ENCODE assay signal across 19 cellular contexts in the genomic region with DNA sequence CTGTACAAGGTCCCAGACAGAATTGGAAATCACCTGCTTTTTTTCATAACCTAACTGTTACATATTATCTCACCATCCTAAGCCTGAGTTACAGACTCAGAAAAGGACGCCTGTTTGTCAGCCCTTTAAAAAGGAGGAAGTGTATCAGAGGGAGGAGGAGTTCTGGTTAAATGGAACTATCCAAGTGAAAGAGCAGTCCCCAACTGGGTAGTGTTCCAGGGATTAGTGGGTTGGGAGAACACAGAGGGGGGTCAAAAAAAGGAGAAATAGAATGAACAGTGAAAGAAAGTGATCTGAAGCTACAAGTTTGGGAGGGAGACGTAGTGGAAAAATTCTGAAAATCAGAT. TPM values are rescaled to one million over a fixed set of nuclear protein-coding genes. Genes with fewer than 3 reads are reported as not detected.
DNase-seq lines count a peak whose midpoint lies in the region; ATAC-seq and TF ChIP-seq lines count a peak whose summit lies in the region.
"Had no signal": no experiment of that assay in that cellular context is flagged by ENCODE, and none has a peak within 500 bp of the region (broad histone marks: within the 10 kb centered on the region; RNA-seq: fewer than 3 reads in every experiment).

No MANE protein-coding gene starts in this region.

- no peak for DNase-seq in MCF 10A (ENCODE audit: unreplicated experiment)
- DNase-seq in mammary epithelial cell, result no peak
- DNase-seq in astrocyte of the hippocampus (ENCODE audit: low read depth, low spot score), result peak; percentile 35
- peak; percentile 73 for DNase-seq in superior temporal gyrus (ENCODE audit: extremely low spot score)
- DNase-seq in activated CD8-positive, alpha-beta memory T cell treated with anti-CD3 and anti-CD28 coated beads, Interleukin-2, amount 10 ng/mL, durations not matched to agents 7 days and 5 days, result no peak
- no peak for DNase-seq in NCI-H82 (lab: John Stamatoyannopoulos, UW)
- DNase-seq: activated CD4-positive, alpha-beta T cell treated with anti-CD3 and anti-CD28 coated beads, Interleukin-2, amount 10 ng/mL, durations not matched to agents 7 days and 5 days; activated CD8-positive, alpha-beta memory T cell treated with anti-CD3 and anti-CD28 coated beads, Interleukin-2, amount 50 U/mL, for 48 hours; activated effector memory CD4-positive, alpha-beta T cell treated with Interleukin-2 at 50 U/mL for 16 hours; COR-L47; effector memory CD4-positive, alpha-beta T cell; mucosa of descending colon; NCI-H1417 treated with DMSO at 0.1 percent for 48 hours; NCI-H526 treated with DMSO at 0.1 percent for 48 hours; uterus had no signal

- peak overlapping the region; percentile 63 for H3K27ac Mint-ChIP-seq in MCF 10A (ENCODE audit: low read depth, unreplicated experiment)
- no peak overlapping the region for H3K27ac Mint-ChIP-seq in activated CD8-positive, alpha-beta memory T cell treated with anti-CD3 and anti-CD28 coated beads, Interleukin-2, amount 10 ng/mL, durations not matched to agents 7 days and 5 days
- H3K27ac Mint-ChIP-seq: activated CD4-positive, alpha-beta T cell treated with anti-CD3 and anti-CD28 coated beads, Interleukin-2, amount 10 ng/mL, durations not matched to agents 7 days and 5 days had no signal

- no peaks in the 10 kb centered on the region for H3K9me3 Mint-ChIP-seq in MCF 10A (ENCODE audit: unreplicated experiment)
- H3K9me3 Mint-ChIP-seq in activated CD8-positive, alpha-beta memory T cell treated with anti-CD3 and anti-CD28 coated beads, Interleukin-2, amount 10 ng/mL, durations not matched to agents 7 days and 5 days (ENCODE audit: low read depth), result no peaks in the 10 kb centered on the region
- H3K9me3 Mint-ChIP-seq: activated CD4-positive, alpha-beta T cell treated with anti-CD3 and anti-CD28 coated beads, Interleukin-2, amount 10 ng/mL, durations not matched to agents 7 days and 5 days had no signal

- dilution Hi-C loops in mammary epithelial cell (cut with HindIII; ENCODE audit: low sequenced_read_pairs), result no loop called here

- ATAC-seq in activated CD8-positive, alpha-beta memory T cell treated with anti-CD3 and anti-CD28 coated beads, Interleukin-2, amount 10 ng/mL, durations not matched to agents 7 days and 5 days, result no peak
- ATAC-seq in GM18873 (IDR thresholded peaks at IDR 0.05; ENCODE audit: low FRiP score, unreplicated experiment), result no peak
- ATAC-seq: HCT116, left lobe of liver, mucosa of descending colon had no signal

- no peaks in the 10 kb centered on the region for H3K27me3 ChIP-seq in mammary epithelial cell (ENCODE audit: insufficient read depth, low read length)
- no peaks in the 10 kb centered on the region for H3K27me3 ChIP-seq in layer of hippocampus (ENCODE audit: control insufficient read depth, insufficient read depth, low read length)
- H3K27me3 ChIP-seq: uterus had no signal

- H3K4me3 Mint-ChIP-seq in MCF 10A (ENCODE audit: unreplicated experiment), result no peak overlapping the region
- H3K4me3 Mint-ChIP-seq in activated CD8-positive, alpha-beta memory T cell treated with anti-CD3 and anti-CD28 coated beads, Interleukin-2, amount 10 ng/mL, durations not matched to agents 7 days and 5 days, result no peak overlapping the region
- H3K4me3 Mint-ChIP-seq: activated CD4-positive, alpha-beta T cell treated with anti-CD3 and anti-CD28 coated beads, Interleukin-2, amount 10 ng/mL, durations not matched to agents 7 days and 5 days had no signal

- BruUV-seq in MCF 10A (replicated peaks; lab: Mats Ljungman, UMichigan) (no TSS peak), mammary epithelial cell (replicated peaks; lab: Mats Ljungman, UMichigan) (no TSS peak)

- H3K79me2 ChIP-seq in mammary epithelial cell (ENCODE audit: insufficient read depth, low read length), result no peaks in the 10 kb centered on the region

- CTCF ChIA-PET in MCF 10A (lab: Yijun Ruan, JAX), result interaction anchor here (0.5 to 3.2 kb wide), 2 partner anchors 22 to 26 kb away, joined by 3 to 18 read pairs; no protein-coding TSS in a partner anchor
- CTCF ChIA-PET in mammary epithelial cell (lab: Charles Lee; ENCODE audit: low non-redundant PET), result no interaction called here
- CTCF ChIA-PET in activated CD8-positive, alpha-beta memory T cell treated with anti-CD3 and anti-CD28 coated beads, Interleukin-2, amount 10 ng/mL, durations not matched to agents 7 days and 5 days (lab: Charles Lee), result interaction anchor here (1.0 kb wide), 1 partner anchor 10 kb away, joined by 3 read pairs; no protein-coding TSS in a partner anchor

- H3K4me2 ChIP-seq in mammary epithelial cell (ENCODE audit: insufficient read depth, low read depth, low read length), result no peak overlapping the region

- H4K20me1 ChIP-seq in mammary epithelial cell (ENCODE audit: insufficient read depth, low read length), result no peaks in the 10 kb centered on the region

- H3K36me3 ChIP-seq in mammary epithelial cell (ENCODE audit: insufficient read depth, low read length), result peaks cover 2% of the 10 kb centered on the region
- H3K36me3 ChIP-seq: uterus had no signal

- no peaks in the 10 kb centered on the region for H3K36me3 Mint-ChIP-seq in MCF 10A (ENCODE audit: insufficient read depth, unreplicated experiment)
- no peaks in the 10 kb centered on the region for H3K36me3 Mint-ChIP-seq in activated CD8-positive, alpha-beta memory T cell treated with anti-CD3 and anti-CD28 coated beads, Interleukin-2, amount 10 ng/mL, durations not matched to agents 7 days and 5 days

- no peak overlapping the region for H3K4me3 ChIP-seq in mammary epithelial cell (replicated peaks in 1 of 3; ENCODE audit: insufficient read depth in 1 of 3, low read depth in 2 of 3, low read length in 3 of 3)
- H3K4me3 ChIP-seq: mucosa of descending colon, uterus had no signal

- no peaks in the 10 kb centered on the region for H3K4me1 ChIP-seq in mammary epithelial cell (ENCODE audit: insufficient read depth, low read length)
- H3K4me1 ChIP-seq: uterus had no signal

- H3K9ac ChIP-seq in mammary epithelial cell (ENCODE audit: insufficient read depth, low read length), result no peak overlapping the region

- WGBS in mammary epithelial cell (ENCODE audit: low coverage, missing lambda C conversion rate), result 91% methylated on average over 2 of the region's 2 CpGs

- H3K27ac ChIP-seq in mammary epithelial cell (ENCODE audit: insufficient read depth, low read depth, low read length), result no peak overlapping the region
- H3K27ac ChIP-seq in layer of hippocampus (ENCODE audit: low read depth, low read length), result peak overlapping the region; percentile 78
- H3K27ac ChIP-seq: uterus had no signal

- H3K4me1 Mint-ChIP-seq in MCF 10A (ENCODE audit: insufficient read depth, unreplicated experiment), result peaks cover 5% of the 10 kb centered on the region
- no peaks in the 10 kb centered on the region for H3K4me1 Mint-ChIP-seq in activated CD8-positive, alpha-beta memory T cell treated with anti-CD3 and anti-CD28 coated beads, Interleukin-2, amount 10 ng/mL, durations not matched to agents 7 days and 5 days
- H3K4me1 Mint-ChIP-seq: activated CD4-positive, alpha-beta T cell treated with anti-CD3 and anti-CD28 coated beads, Interleukin-2, amount 10 ng/mL, durations not matched to agents 7 days and 5 days had no signal

- H2AFZ ChIP-seq in mammary epithelial cell (ENCODE audit: low read depth, low read length), result no peak overlapping the region

- POLR2A ChIA-PET in MCF 10A (lab: Yijun Ruan, JAX), result no interaction called here

- in situ Hi-C loops in mammary epithelial cell (cut with MboI; ENCODE audit: low sequenced_read_pairs in 2 of 2), result no loop called here

- no peaks in the 10 kb centered on the region for H3K27me3 Mint-ChIP-seq in MCF 10A (ENCODE audit: insufficient read depth, unreplicated experiment)
- H3K27me3 Mint-ChIP-seq in activated CD8-positive, alpha-beta memory T cell treated with anti-CD3 and anti-CD28 coated beads, Interleukin-2, amount 10 ng/mL, durations not matched to agents 7 days and 5 days, result no peaks in the 10 kb centered on the region
- H3K27me3 Mint-ChIP-seq: activated CD4-positive, alpha-beta T cell treated with anti-CD3 and anti-CD28 coated beads, Interleukin-2, amount 10 ng/mL, durations not matched to agents 7 days and 5 days had no signal

- TF ChIP-seq CTCF in MCF 10A (IDR thresholded peaks at IDR 0.05; ENCODE audit: unreplicated experiment) (no peak), mammary epithelial cell (conservative IDR thresholded peaks at IDR 0.05 in 1 of 2, IDR thresholded peaks at IDR 0.05 in 1 of 2; ENCODE audit: extremely low read depth in 1 of 2, insufficient read depth in 1 of 2, low read depth in 1 of 2, low read length in 2 of 2) (no peak)

- no peaks in the 10 kb centered on the region for H3K9me3 ChIP-seq in mammary epithelial cell (replicated peaks; ENCODE audit: insufficient read depth, low read length)
- H3K9me3 ChIP-seq: mucosa of descending colon, uterus had no signal

- intact Hi-C loops in MCF 10A (cut with micrococcal nuclease) (no loop called here), mammary epithelial cell (cut with micrococcal nuclease) (no loop called here)

RNA-seq across cellular contexts. Expression of gene PRCP, which starts 54.2 kb away (rescaled TPM):
- total RNA-seq in MCF 10A (2022), result 17.3 and 22.7 TPM in 2 replicates
- total RNA-seq in mammary epithelial cell, result 10 to 100 TPM; 25.5 to 31.8 TPM
- polyA plus RNA-seq in mammary epithelial cell, result 30.9 TPM
- polyA minus RNA-seq in mammary epithelial cell, result 40.5 TPM
- 10 to 100 TPM; 17.3 to 21.8 TPM for total RNA-seq in activated CD8-positive, alpha-beta memory T cell treated with anti-CD3 and anti-CD28 coated beads, Interleukin-2, amount 10 ng/mL, durations not matched to agents 7 days and 5 days

RNA-seq across cellular contexts. Expression of gene DDIAS, which starts 55.5 kb away (rescaled TPM):
- 3.6 and 7.7 TPM in 2 replicates for total RNA-seq in MCF 10A (2022)
- 10 to 100 TPM in 1 of 2 donors, 1 to 10 TPM in 1; 1.3 to 10.5 TPM for total RNA-seq in mammary epithelial cell
- polyA plus RNA-seq in mammary epithelial cell, result 12.7 TPM
- polyA minus RNA-seq in mammary epithelial cell, result 0.57 TPM
- total RNA-seq in activated CD8-positive, alpha-beta memory T cell treated with anti-CD3 and anti-CD28 coated beads, Interleukin-2, amount 10 ng/mL, durations not matched to agents 7 days and 5 days, result 10 to 100 TPM; 12.0 to 16.2 TPM

Comparison
In these comparisons a context has a peak if more than half of its experiments do, and no peak if none do; other contexts are left out.
1. DNase-seq: peak in astrocyte of the hippocampus (single experiment) and superior temporal gyrus (single experiment); none in MCF 10A (single experiment), mammary epithelial cell (single experiment), activated CD8-positive, alpha-beta memory T cell treated with anti-CD3 and anti-CD28 coated beads, Interleukin-2, amount 10 ng/mL, durations not matched to agents 7 days and 5 days (single experiment) and NCI-H82 (single experiment).